Comparison of ENCODE assay signal across 25 cellular contexts in the genomic region with DNA sequence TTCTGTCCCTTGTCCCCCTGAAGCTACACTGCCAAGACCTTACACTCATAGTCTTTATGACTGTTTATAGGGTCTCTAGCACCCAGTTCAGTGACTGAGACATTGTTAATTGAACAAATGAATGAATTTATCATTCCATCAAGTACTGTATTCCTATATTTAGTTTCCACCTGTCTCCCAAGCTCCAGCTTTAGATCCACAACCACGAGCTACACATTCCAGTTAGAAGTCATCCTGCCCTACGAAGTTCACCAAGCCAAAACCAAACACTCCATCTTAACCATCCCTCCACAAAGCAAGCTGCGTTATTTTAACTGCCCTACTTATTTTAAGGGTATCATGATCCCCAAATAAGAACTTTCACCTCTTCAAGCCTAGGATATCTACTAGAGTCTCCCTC. TPM values are rescaled to one million over a fixed set of nuclear protein-coding genes. Genes with fewer than 3 reads are reported as not detected.
A peak's percentile ranks its signal among the peaks of the same experiment; 100 is the strongest.
DNase-seq lines count a peak whose midpoint lies in the region; ATAC-seq, FAIRE-seq and TF ChIP-seq lines count a peak whose summit lies in the region.
"Had no signal": no experiment of that assay in that cellular context is flagged by ENCODE, and none has a peak within 500 bp of the region (broad histone marks: within the 10 kb centered on the region; RNA-seq: fewer than 3 reads in every experiment).

No MANE protein-coding gene starts in this region.

- no peaks in the 10 kb centered on the region for H3K36me3 ChIP-seq in HUES64 (ENCODE audit: insufficient read depth, low read length)
- no peaks in the 10 kb centered on the region for H3K36me3 ChIP-seq in iPS DF 6.9 (ENCODE audit: control insufficient read depth, insufficient read depth, low read length)
- H3K36me3 ChIP-seq in neural progenitor cell, result peaks cover 5% of the 10 kb centered on the region
- H3K36me3 ChIP-seq: Peyer's patch, SJCRH30 had no signal

- peak; percentile 54 for FAIRE-seq in GM19239 (lab: Jason Lieb, UNC)
- FAIRE-seq: GM12892, H54 had no signal

- peak overlapping the region; percentile 65 for H3K4me2 ChIP-seq in neural progenitor cell

- H3K27ac ChIP-seq in HUES64 (ENCODE audit: low read depth, low read length) (peak overlapping the region; percentile 79), iPS DF 6.9 (ENCODE audit: low read length) (peak overlapping the region; percentile 27), neural progenitor cell (peak overlapping the region; percentile 71)
- H3K27ac ChIP-seq: 22Rv1, Peyer's patch, SJCRH30 had no signal

- H3K36me3 Mint-ChIP-seq in neural progenitor cell, result peaks cover 5% of the 10 kb centered on the region
- H3K36me3 Mint-ChIP-seq: IgD-negative memory B cell had no signal

- H3K4me1 ChIP-seq in HUES64 (ENCODE audit: insufficient read depth, low read length) (peaks cover 53% of the 10 kb centered on the region), iPS DF 6.9 (ENCODE audit: control insufficient read depth, insufficient read depth, low read length) (peaks cover 8% of the 10 kb centered on the region; the same call in 1 of the 2 replicates), neural progenitor cell (peaks cover 35% of the 10 kb centered on the region)
- H3K4me1 ChIP-seq: Peyer's patch, SJCRH30 had no signal

- H3K27me3 ChIP-seq in HUES64 (ENCODE audit: insufficient read depth, low read length), result no peaks in the 10 kb centered on the region
- H3K27me3 ChIP-seq in iPS DF 6.9 (ENCODE audit: control insufficient read depth, insufficient read depth, low read length), result no peaks in the 10 kb centered on the region
- no peaks in the 10 kb centered on the region for H3K27me3 ChIP-seq in neural progenitor cell
- H3K27me3 ChIP-seq: Peyer's patch, SJCRH30 had no signal

- H3K9me3 ChIP-seq in HUES64 (ENCODE audit: insufficient read depth, low read depth, low read length) (peaks cover 3% of the 10 kb centered on the region; the same call in 1 of the 2 replicates), iPS DF 6.9 (ENCODE audit: control insufficient read depth, insufficient read depth, low read length) (no peaks in the 10 kb centered on the region), neural progenitor cell (ENCODE audit: low read depth) (peaks cover 5% of the 10 kb centered on the region)
- H3K9me3 ChIP-seq: Peyer's patch, SJCRH30 had no signal

- H4K20me1 ChIP-seq in neural progenitor cell (ENCODE audit: low read depth), result no peaks in the 10 kb centered on the region

- no peak for ATAC-seq in GM21447 (IDR thresholded peaks at IDR 0.05; ENCODE audit: unreplicated experiment)
- no peak for ATAC-seq in HG03354 (IDR thresholded peaks at IDR 0.05; ENCODE audit: poor library complexity, severe bottlenecking, unreplicated experiment)
- no peak for ATAC-seq in HG03520 (IDR thresholded peaks at IDR 0.05; ENCODE audit: unreplicated experiment)
- ATAC-seq: CD8-positive, alpha-beta T cell had no signal

- no peak overlapping the region for H3K27ac Mint-ChIP-seq in neural progenitor cell
- H3K27ac Mint-ChIP-seq: CD8-positive, alpha-beta T cell; IgD-negative memory B cell had no signal

- H3K4me3 Mint-ChIP-seq in neural progenitor cell, result no peak overlapping the region
- H3K4me3 Mint-ChIP-seq: CD8-positive, alpha-beta T cell; IgD-negative memory B cell had no signal

- no peak for DNase-seq in GM19239 (ENCODE audit: insufficient read length, low spot score)
- no peak for DNase-seq in iPS DF 6.9 (ENCODE audit: low read depth, low spot score)
- no peak for DNase-seq in neural progenitor cell (ENCODE audit: low spot score)
- DNase-seq in activated CD4-positive, alpha-beta T cell treated with anti-CD3 and anti-CD28 coated beads for 1 hour, result no peak
- DNase-seq: AML-193; C1 segment of cervical spinal cord; CD8-positive, alpha-beta T cell; DMS153; Karpas-422; NCI-H1417; NCI-H1694 treated with DMSO at 0.1 percent for 48 hours; NCI-H2081 treated with DMSO at 0.1 percent for 48 hours; NCI-H2171 treated with DMSO at 0.1 percent for 48 hours; NCI-H524 treated with DMSO at 0.1 percent for 48 hours; Peyer's patch; SJCRH30 had no signal

- no peak for TF ChIP-seq CTCF in neural progenitor cell (IDR thresholded peaks at IDR 0.05)

- H3K4me1 Mint-ChIP-seq in neural progenitor cell, result no peaks in the 10 kb centered on the region

- 77% methylated on average over 3 of the region's 3 CpGs for WGBS in HUES64
- 100% methylated on average over 1 of the region's 3 CpGs for WGBS in iPS DF 6.9 (ENCODE audit: insufficient coverage, insufficient read length)

- H3K9ac ChIP-seq in HUES64 (ENCODE audit: low read depth, low read length) (peak overlapping the region; percentile 12; the same call in 1 of the 2 replicates), neural progenitor cell (no peak overlapping the region)

- H3K9me3 Mint-ChIP-seq in neural progenitor cell, result peaks cover 3% of the 10 kb centered on the region

- H3K27me3 Mint-ChIP-seq in neural progenitor cell (ENCODE audit: insufficient read depth, low read depth), result no peaks in the 10 kb centered on the region
- H3K27me3 Mint-ChIP-seq: IgD-negative memory B cell had no signal

- no peaks in the 10 kb centered on the region for H3K79me2 ChIP-seq in neural progenitor cell (ENCODE audit: low read depth)

- peaks cover 33% of the 10 kb centered on the region for H3F3A ChIP-seq in neural progenitor cell (ENCODE audit: low read depth)

- H2AFZ ChIP-seq in neural progenitor cell (replicated peaks), result peak overlapping the region; percentile 74

- H3K4me3 ChIP-seq in HUES64 (ENCODE audit: low read length) (no peak overlapping the region), iPS DF 6.9 (ENCODE audit: low read length) (no peak overlapping the region), neural progenitor cell (no peak overlapping the region)
- H3K4me3 ChIP-seq: Peyer's patch, SJCRH30 had no signal

RNA-seq across cellular contexts. Expression of a gene that starts 31.3 kb away (rescaled TPM):
- 30.8 TPM for polyA plus RNA-seq in HUES64 (2013, experiment 1 of 2)
- 32.2 TPM for polyA plus RNA-seq in HUES64 (2013, experiment 2 of 2)
- total RNA-seq in neural progenitor cell (ENCODE audit: low replicate concordance), result 3.0 and 5.0 TPM in 2 replicates
- total RNA-seq: OCI-LY7 had no signal

Comparison
In these comparisons a context has a peak if more than half of its experiments do, and no peak if none do; other contexts are left out.
1. H3K27ac ChIP-seq: peak in every context shown above with its lines; median percentile 79 in HUES64; 71 in neural progenitor cell; 27 in iPS DF 6.9.